ENCODE assay signal across 1 cellular context in genomic region chr17:80454557-80455327, GRCh38.
TF ChIP-seq lines count a peak whose summit lies in the region.

No MANE protein-coding gene starts in this region.

TF ChIP-seq in HepG2, 621 proteins besides CTCF, POLR2A, EP300 and RAD21 (continued from another document and continues in another):
- no peak for TF ChIP-seq ZMAT5 (CRISPR knock-in tag; IDR thresholded peaks at IDR 0.05; ENCODE audit: borderline replicate concordance, low read depth)
- TF ChIP-seq HOMEZ (CRISPR knock-in tag; IDR thresholded peaks at IDR 0.05; ENCODE audit: low read depth), result no peak
- peak; percentile 71 for TF ChIP-seq FOXK1 (CRISPR knock-in tag; IDR thresholded peaks at IDR 0.05; ENCODE audit: borderline replicate concordance, low read depth)
- no peak for TF ChIP-seq GRHL1 (CRISPR knock-in tag; conservative IDR thresholded peaks at IDR 0.05)
- peak; percentile 66; the same call in 1 of the 2 replicates for TF ChIP-seq ZBTB38 (CRISPR knock-in tag; IDR thresholded peaks at IDR 0.05)
- no peak; the same call in none of the 2 replicates for TF ChIP-seq ZNF414 (CRISPR knock-in tag; IDR thresholded peaks at IDR 0.05)
- no peak for TF ChIP-seq ZNF781 (CRISPR knock-in tag; IDR thresholded peaks at IDR 0.05; ENCODE audit: borderline replicate concordance, not compliant biosample characterization)
- 0 out of 2 replicates have a peak, but pooled peaks have one; percentile 12 for TF ChIP-seq PRDM10 (CRISPR knock-in tag; IDR thresholded peaks at IDR 0.05; ENCODE audit: low read depth)
- no peak for TF ChIP-seq ZNF121 (CRISPR knock-in tag; IDR thresholded peaks at IDR 0.05)
- TF ChIP-seq POLR2AphosphoS5 (IDR thresholded peaks at IDR 0.05; ENCODE audit: low read depth, low read length), result peak; percentile 80
- TF ChIP-seq CENPT (CRISPR knock-in tag; IDR thresholded peaks at IDR 0.05; ENCODE audit: low read depth), result peak; percentile 90; the same call in 1 of the 2 replicates
- TF ChIP-seq ZBTB2 (CRISPR knock-in tag; IDR thresholded peaks at IDR 0.05; ENCODE audit: low read depth), result peak; percentile 89
- peak; percentile 94; the same call in 1 of the 2 replicates for TF ChIP-seq HES4 (CRISPR knock-in tag; IDR thresholded peaks at IDR 0.05; ENCODE audit: borderline replicate concordance)
- TF ChIP-seq ZNF3 (CRISPR knock-in tag; IDR thresholded peaks at IDR 0.05), result no peak; the same call in 1 of the 2 replicates
- no peak for TF ChIP-seq DPF2 (CRISPR knock-in tag; IDR thresholded peaks at IDR 0.05; ENCODE audit: borderline replicate concordance, low read depth)
- peak; percentile 94; the same call in 1 of the 2 replicates for TF ChIP-seq ZNF570 (CRISPR knock-in tag; IDR thresholded peaks at IDR 0.05; ENCODE audit: borderline replicate concordance)
- TF ChIP-seq MBD4 (IDR thresholded peaks at IDR 0.05; ENCODE audit: borderline replicate concordance, low read length), result no peak
- no peak for TF ChIP-seq ZNF672 (CRISPR knock-in tag; IDR thresholded peaks at IDR 0.05)
- peak; percentile 77; the same call in 1 of the 2 replicates for TF ChIP-seq STAT6 (CRISPR knock-in tag; IDR thresholded peaks at IDR 0.05; ENCODE audit: borderline replicate concordance)
- peak; percentile 91 for TF ChIP-seq ZNF724P (CRISPR knock-in tag; IDR thresholded peaks at IDR 0.05; ENCODE audit: borderline replicate concordance)
- TF ChIP-seq FOSL1 (CRISPR knock-in tag; IDR thresholded peaks at IDR 0.05; ENCODE audit: borderline replicate concordance), result peak; percentile 76; the same call in 1 of the 2 replicates
- no peak for TF ChIP-seq HIC2 (CRISPR knock-in tag; IDR thresholded peaks at IDR 0.05; ENCODE audit: low read depth)
- TF ChIP-seq SIN3B (IDR thresholded peaks at IDR 0.05; ENCODE audit: low read length), result no peak; the same call in 1 of the 2 replicates
- TF ChIP-seq KLF9 (CRISPR knock-in tag; IDR thresholded peaks at IDR 0.05; ENCODE audit: low read depth), result no peak
- TF ChIP-seq SNAI1 (CRISPR knock-in tag; IDR thresholded peaks at IDR 0.05; ENCODE audit: borderline replicate concordance), result 0 out of 2 replicates have a peak, but pooled peaks have one; percentile 94
- TF ChIP-seq HNF1B (CRISPR knock-in tag; IDR thresholded peaks at IDR 0.05), result peak; percentile 83
- 0 out of 2 replicates have a peak, but pooled peaks have one; percentile 39 for TF ChIP-seq KDM1A (CRISPR knock-in tag; IDR thresholded peaks at IDR 0.05)
- TF ChIP-seq MBNL3 (CRISPR knock-in tag; conservative IDR thresholded peaks at IDR 0.05), result no peak
- no peak for TF ChIP-seq DDIT3 (CRISPR knock-in tag; IDR thresholded peaks at IDR 0.05)
- TF ChIP-seq SETDB1 (CRISPR knock-in tag; IDR thresholded peaks at IDR 0.05; ENCODE audit: borderline replicate concordance), result 0 out of 2 replicates have a peak, but pooled peaks have one; percentile 75
- TF ChIP-seq ZBTB43 (CRISPR knock-in tag; conservative IDR thresholded peaks at IDR 0.05), result peak; percentile 90
- no peak for TF ChIP-seq ZNF737 (CRISPR knock-in tag; IDR thresholded peaks at IDR 0.05; ENCODE audit: borderline replicate concordance)
- TF ChIP-seq HIVEP1 (CRISPR knock-in tag; IDR thresholded peaks at IDR 0.05), result peak; percentile 74
- no peak for TF ChIP-seq FOXK2 (IDR thresholded peaks at IDR 0.05)
- TF ChIP-seq ZNF138 (CRISPR knock-in tag; IDR thresholded peaks at IDR 0.05; ENCODE audit: low read depth), result no peak
- no peak for TF ChIP-seq ZKSCAN1 (IDR thresholded peaks at IDR 0.05; ENCODE audit: low read length)
- TF ChIP-seq ZNF546 (CRISPR knock-in tag; conservative IDR thresholded peaks at IDR 0.05), result peak; percentile 90; the same call in 1 of the 2 replicates
- peak; percentile 11; the same call in 1 of the 2 replicates for TF ChIP-seq FOXJ3 (CRISPR knock-in tag; IDR thresholded peaks at IDR 0.05; ENCODE audit: borderline replicate concordance)
